8 cellular contexts compared by ENCODE assay signal in the genomic region with DNA sequence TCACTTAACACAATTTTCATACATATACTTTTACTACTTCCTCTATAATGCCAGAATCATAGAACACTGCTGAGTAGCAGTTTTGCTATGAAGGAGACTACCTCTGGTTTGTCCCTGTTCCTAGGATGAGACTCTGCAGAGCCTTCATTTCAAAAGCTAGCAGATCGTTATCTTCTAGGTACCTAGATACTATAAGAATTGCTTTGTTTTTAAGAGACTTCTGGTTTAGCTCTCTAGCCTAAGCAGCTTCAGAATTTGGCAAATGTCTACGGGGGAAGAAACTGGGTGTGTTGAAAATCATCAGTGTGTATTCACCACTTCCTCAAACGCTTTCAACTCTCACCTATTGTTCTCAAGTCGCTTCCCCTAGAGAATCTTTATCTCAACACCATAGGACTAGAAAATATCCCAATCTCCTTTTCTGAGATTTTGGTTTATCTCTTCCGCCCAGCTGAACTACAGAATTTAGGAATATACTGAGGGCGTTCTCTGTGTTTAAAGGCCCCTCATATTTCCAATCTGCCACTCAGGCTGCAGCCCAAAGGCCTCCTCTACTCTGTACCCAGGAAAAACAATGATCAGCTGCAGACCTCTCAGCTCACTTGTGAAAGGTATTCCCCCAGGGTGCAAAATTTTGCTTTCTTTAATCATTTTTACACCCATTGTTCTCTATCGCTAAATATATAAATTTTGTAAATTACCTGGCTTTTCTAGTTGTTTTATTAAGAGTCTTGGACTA. TPM values are rescaled to one million over a fixed set of nuclear protein-coding genes. Genes with fewer than 3 reads are reported as not detected.
A peak's percentile ranks its signal among the peaks of the same experiment; 100 is the strongest.
DNase-seq lines count a peak whose midpoint lies in the region; ATAC-seq, FAIRE-seq and TF ChIP-seq lines count a peak whose summit lies in the region.

No MANE protein-coding gene starts in this region.

- no peaks in the 10 kb centered on the region for H3K27me3 Mint-ChIP-seq in CD4-positive, alpha-beta memory T cell
- no peaks in the 10 kb centered on the region for H3K27me3 Mint-ChIP-seq in activated naive CD8-positive, alpha-beta T cell treated with anti-CD3 and anti-CD28 coated beads, Interleukin-2, amount 10 ng/mL, durations not matched to agents 7 days and 5 days

- TF ChIP-seq POLR2A in H54 (IDR thresholded peaks at IDR 0.05; ENCODE audit: low read depth, low read length) = no peak

- H3K9me3 ChIP-seq in CD4-positive, alpha-beta memory T cell (ENCODE audit: control insufficient read depth in 1 of 2, low read length in 2 of 2) = peaks cover 0 to 4% of the 10 kb centered on the region in 2 donors

- H3K4me3 ChIP-seq in CD4-positive, alpha-beta memory T cell (ENCODE audit: low read length in 2 of 2) = no peak overlapping the region

- intact Hi-C loops in CD4-positive, alpha-beta memory T cell (cut with micrococcal nuclease) = loop anchor here (1.0 kb wide), 2 partner anchors 11 to 29 kb away; a partner anchor contains a TSS

- no peaks in the 10 kb centered on the region for H3K36me3 ChIP-seq in CD4-positive, alpha-beta memory T cell (ENCODE audit: insufficient read depth, low read length)

- POLR2A ChIA-PET in CD4-positive, alpha-beta memory T cell (lab: Charles Lee; ENCODE audit: partially characterized antibody) = interaction anchor here (0.5 to 2.2 kb wide), 7 partner anchors 8 to 1051 kb away, joined by 3 to 23 read pairs (median 4); a partner anchor contains a TSS
- POLR2A ChIA-PET in activated naive CD8-positive, alpha-beta T cell treated with anti-CD3 and anti-CD28 coated beads, Interleukin-2, amount 10 ng/mL, durations not matched to agents 7 days and 5 days (lab: Charles Lee) = interaction anchor here (3.8 kb wide), 1 partner anchor 29 kb away, joined by 21 read pairs; a partner anchor contains a TSS

- peaks cover 2 to 25% (median 19%) of the 10 kb centered on the region in 8 donors for H3K9me3 Mint-ChIP-seq in CD4-positive, alpha-beta memory T cell
- H3K9me3 Mint-ChIP-seq in activated naive CD8-positive, alpha-beta T cell treated with anti-CD3 and anti-CD28 coated beads, Interleukin-2, amount 10 ng/mL, durations not matched to agents 7 days and 5 days = peaks cover 22% of the 10 kb centered on the region

- H3K36me3 Mint-ChIP-seq in CD4-positive, alpha-beta memory T cell = peaks cover 17 to 38% of the 10 kb centered on the region in 2 donors
- peaks cover 66% of the 10 kb centered on the region for H3K36me3 Mint-ChIP-seq in activated naive CD8-positive, alpha-beta T cell treated with anti-CD3 and anti-CD28 coated beads, Interleukin-2, amount 10 ng/mL, durations not matched to agents 7 days and 5 days

- peak overlapping the region in 7 of 8 donors; percentile 39 to 81 (median 65) for H3K4me3 Mint-ChIP-seq in CD4-positive, alpha-beta memory T cell
- H3K4me3 Mint-ChIP-seq in activated naive CD8-positive, alpha-beta T cell treated with anti-CD3 and anti-CD28 coated beads, Interleukin-2, amount 10 ng/mL, durations not matched to agents 7 days and 5 days = peak overlapping the region; percentile 64

- CTCF ChIA-PET in CD4-positive, alpha-beta memory T cell (lab: Charles Lee; ENCODE audit: partially characterized antibody) = interaction anchor here (1.4 kb wide), 1 partner anchor 26 kb away, joined by 5 read pairs; no protein-coding TSS in a partner anchor

- no peak for FAIRE-seq in H54 (lab: Jason Lieb, UNC)

- peak in 4 of 5 donors; percentile 41 to 60 (median 48) for DNase-seq in CD4-positive, alpha-beta memory T cell
- no peak for DNase-seq in activated naive CD8-positive, alpha-beta T cell treated with anti-CD3 and anti-CD28 coated beads, Interleukin-2, amount 10 ng/mL, durations not matched to agents 7 days and 5 days
- DNase-seq in H54 (ENCODE audit: insufficient read length, low spot score) (no peak), DMS153 treated with DMSO at 0.1 percent for 48 hours (lab: John Stamatoyannopoulos, UW; ENCODE audit: unreplicated experiment) (no peak), amniotic stem cell (lab: John Stamatoyannopoulos, UW) (no peak), NCI-H1436 (lab: John Stamatoyannopoulos, UW) (no peak)

- peak; percentile 92 for ATAC-seq in GM19452 (IDR thresholded peaks at IDR 0.05; ENCODE audit: unreplicated experiment)
- peak; percentile 89 for ATAC-seq in HG03442 (IDR thresholded peaks at IDR 0.05; ENCODE audit: unreplicated experiment)
- peak; percentile 96 for ATAC-seq in activated naive CD8-positive, alpha-beta T cell treated with anti-CD3 and anti-CD28 coated beads, Interleukin-2, amount 10 ng/mL, durations not matched to agents 7 days and 5 days (ENCODE audit: low read depth)

- no peaks in the 10 kb centered on the region for H3K27me3 ChIP-seq in CD4-positive, alpha-beta memory T cell (ENCODE audit: insufficient read depth, low read length)

- H3K4me1 Mint-ChIP-seq in CD4-positive, alpha-beta memory T cell = peaks cover 56 to 85% (median 62%) of the 10 kb centered on the region in 4 donors
- H3K4me1 Mint-ChIP-seq in activated naive CD8-positive, alpha-beta T cell treated with anti-CD3 and anti-CD28 coated beads, Interleukin-2, amount 10 ng/mL, durations not matched to agents 7 days and 5 days = peaks cover 20% of the 10 kb centered on the region

- peaks cover 53% of the 10 kb centered on the region for H3K4me1 ChIP-seq in CD4-positive, alpha-beta memory T cell (ENCODE audit: insufficient read depth, low read length)

- H3K27ac ChIP-seq in CD4-positive, alpha-beta memory T cell (ENCODE audit: low read depth, low read length) = peak overlapping the region; percentile 30

- H3K27ac Mint-ChIP-seq in CD4-positive, alpha-beta memory T cell = peak overlapping the region; percentile 78 to 94 (median 88)
- peak overlapping the region; percentile 76 for H3K27ac Mint-ChIP-seq in activated naive CD8-positive, alpha-beta T cell treated with anti-CD3 and anti-CD28 coated beads, Interleukin-2, amount 10 ng/mL, durations not matched to agents 7 days and 5 days

RNA-seq across cellular contexts. Expression of a gene that starts 28.7 kb away (rescaled TPM):
- total RNA-seq in CD4-positive, alpha-beta memory T cell = 100 to 1,000 TPM; 126 to 131 TPM
- 10 to 100 TPM; 88.5 to 91.7 TPM for polyA plus RNA-seq in CD4-positive, alpha-beta memory T cell
- total RNA-seq in activated naive CD8-positive, alpha-beta T cell treated with anti-CD3 and anti-CD28 coated beads, Interleukin-2, amount 10 ng/mL, durations not matched to agents 7 days and 5 days = 100 to 1,000 TPM; 119 to 127 TPM

Comparison
In these comparisons a context has a peak if more than half of its experiments do, and no peak if none do; other contexts are left out.
1. DNase-seq: peak in CD4-positive, alpha-beta memory T cell (4 of 5); none in activated naive CD8-positive, alpha-beta T cell treated with anti-CD3 and anti-CD28 coated beads, Interleukin-2, amount 10 ng/mL, durations not matched to agents 7 days and 5 days (single experiment), H54 (single experiment), DMS153 treated with DMSO at 0.1 percent for 48 hours (single experiment), amniotic stem cell (single experiment) and NCI-H1436 (single experiment).
2. Peak in every context shown above with its lines, with median percentiles within 50 percentile points of each other: ATAC-seq.